10 cellular contexts compared by ENCODE assay signal in the genomic region with DNA sequence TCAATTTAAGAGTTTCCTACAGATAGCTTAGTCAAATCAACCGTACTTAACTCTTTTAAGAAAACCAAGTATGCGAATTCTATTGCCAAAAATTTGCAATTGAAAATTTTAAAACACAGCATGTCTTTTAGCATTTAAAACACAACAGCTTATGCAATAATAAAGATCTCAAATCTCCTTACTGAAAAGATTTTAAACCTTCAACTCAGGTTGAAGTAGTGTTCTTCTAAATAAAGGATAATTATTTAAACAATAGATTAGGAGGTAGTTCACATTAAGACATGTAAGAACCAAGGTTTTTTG. TPM values are rescaled to one million over a fixed set of nuclear protein-coding genes. Genes with fewer than 3 reads are reported as not detected.
A peak's percentile ranks its signal among the peaks of the same experiment; 100 is the strongest.
DNase-seq lines count a peak whose midpoint lies in the region; ATAC-seq and TF ChIP-seq lines count a peak whose summit lies in the region.
"Had no signal": no experiment of that assay in that cellular context is flagged by ENCODE, and none has a peak within 500 bp of the region (broad histone marks: within the 10 kb centered on the region; RNA-seq: fewer than 3 reads in every experiment).

No MANE protein-coding gene starts in this region.

- H3K9me3 Mint-ChIP-seq in brain = no peaks in the 10 kb centered on the region

- peak overlapping the region in 1 of 5 experiments; percentile 88 for H3K27ac Mint-ChIP-seq in brain

- DNase-seq in A673 (ENCODE audit: low spot score) (peak; percentile 19), lower lobe of right lung (no peak), cortex of kidney (lab: John Stamatoyannopoulos, UW) (no peak), NOMO-1 (lab: John Stamatoyannopoulos, UW; ENCODE audit: unreplicated experiment in 2 of 2) (no peak), HPDE6-E6E7 (ENCODE audit: extremely low spot score) (no peak)
- no peak for DNase-seq in effector CD8-positive, alpha-beta T cell (lab: John Stamatoyannopoulos, UW)
- DNase-seq: stimulated activated CD4-positive, alpha-beta T cell treated with anti-CD3 and anti-CD28 coated beads, Interleukin-12 subunit alpha, Interleukin-12 subunit beta, amount 100 ng/mL, for 4 hours had no signal

- H3K4me3 Mint-ChIP-seq in brain = peak overlapping the region; percentile 25 to 97 (median 54)

- POLR2A ChIA-PET in A673 (lab: Charles Lee; ENCODE audit: low non-redundant PET) = no interaction called here
- POLR2A ChIA-PET in HEK293 (lab: Yijun Ruan, JAX) = no interaction called here

- CTCF ChIA-PET in A673 (lab: Charles Lee) = no interaction called here
- CTCF ChIA-PET in HEK293 (lab: Yijun Ruan, JAX) = interaction anchor here (0.7 to 1.1 kb wide), 3 partner anchors 251 to 684 kb away, joined by 3 read pairs; no protein-coding TSS in a partner anchor

- peaks cover 76% of the 10 kb centered on the region for H3K4me1 Mint-ChIP-seq in brain

- ATAC-seq in lower lobe of right lung = no peak

- H3K4me3 ChIP-seq in A673 (ENCODE audit: low read depth, low read length, poor library complexity, severe bottlenecking) = no peak overlapping the region
- H3K4me3 ChIP-seq in HEK293 (ENCODE audit: low read depth, low read length) = peak overlapping the region; percentile 95
- H3K4me3 ChIP-seq in lower lobe of right lung = peak overlapping the region; percentile 92

- H3K27me3 Mint-ChIP-seq in brain = peaks cover 21% of the 10 kb centered on the region

- peaks cover 20% of the 10 kb centered on the region for H3K36me3 Mint-ChIP-seq in brain

- H3K4me1 ChIP-seq in A673 (ENCODE audit: insufficient read depth, low read length, poor library complexity, severe bottlenecking) = peaks cover 16% of the 10 kb centered on the region
- peaks cover 34% of the 10 kb centered on the region for H3K4me1 ChIP-seq in HEK293 (ENCODE audit: control insufficient read depth, insufficient read depth, low read length)
- peaks cover 81% of the 10 kb centered on the region for H3K4me1 ChIP-seq in lower lobe of right lung

- H3K36me3 ChIP-seq in A673 (ENCODE audit: insufficient read depth, low read length, poor library complexity, severe bottlenecking) (no peaks in the 10 kb centered on the region), HEK293 (ENCODE audit: control insufficient read depth in 2 of 2, insufficient read depth in 1 of 2, low read length in 2 of 2) (peaks cover 0 to 12% of the 10 kb centered on the region in 2 experiments; a peak in 1 of 3 replicates), lower lobe of right lung (no peaks in the 10 kb centered on the region)

- intact Hi-C loops in A673 (cut with micrococcal nuclease; ENCODE audit: unreplicated experiment) (no loop called here), lower lobe of right lung (cut with DNase I) (no loop called here)

- TF ChIP-seq CTCF in A673 (conservative IDR thresholded peaks at IDR 0.05; ENCODE audit: low read depth, low read length) (no peak), HEK293 (tag by site-specific recombination; IDR thresholded peaks at IDR 0.05) (no peak), brain (conservative IDR thresholded peaks at IDR 0.05) (no peak), lower lobe of right lung (IDR thresholded peaks at IDR 0.05) (no peak)

- no TSS peak for BruUV-seq in A673 (replicated peaks; lab: Mats Ljungman, UMichigan)

- no peaks in the 10 kb centered on the region for H3K27me3 ChIP-seq in A673 (replicated peaks; ENCODE audit: insufficient read depth, low read depth, low read length, poor library complexity)
- H3K27me3 ChIP-seq in lower lobe of right lung (ENCODE audit: low read depth) = no peaks in the 10 kb centered on the region

- H3K27ac ChIP-seq in A673 (ENCODE audit: low read depth, low read length, poor library complexity, severe bottlenecking) (no peak overlapping the region), HEK293 (ENCODE audit: extremely low read depth, low read depth, low read length) (no peak overlapping the region), lower lobe of right lung (no peak overlapping the region)
- H3K27ac ChIP-seq: HL-60 had no signal

- H3K9me3 ChIP-seq in A673 (ENCODE audit: low read depth, low read length, poor library complexity, severe bottlenecking) (no peaks in the 10 kb centered on the region), HEK293 (ENCODE audit: control insufficient read depth, insufficient read depth, low read depth, low read length) (no peaks in the 10 kb centered on the region), lower lobe of right lung (no peaks in the 10 kb centered on the region)

TF ChIP-seq in HEK293, 187 proteins besides CTCF, POLR2A, EP300 and RAD21:
- TF ChIP-seq ZNF140 (tag by site-specific recombination; IDR thresholded peaks at IDR 0.05) (no peak), KLF10 (tag by site-specific recombination; IDR thresholded peaks at IDR 0.05) (no peak), ZSCAN30 (tag by site-specific recombination; IDR thresholded peaks at IDR 0.05) (no peak), SCRT2 (tag by site-specific recombination; IDR thresholded peaks at IDR 0.05) (no peak), ZNF133 (tag by site-specific recombination; IDR thresholded peaks at IDR 0.05) (no peak), ZNF670 (tag by site-specific recombination; IDR thresholded peaks at IDR 0.05; ENCODE audit: low read depth) (no peak), ZNF214 (tag by site-specific recombination; IDR thresholded peaks at IDR 0.05; ENCODE audit: borderline replicate concordance) (no peak), ZNF837 (tag by site-specific recombination; IDR thresholded peaks at IDR 0.05) (no peak), ZNF146 (tag by site-specific recombination; IDR thresholded peaks at IDR 0.05) (no peak), KLF16 (tag by site-specific recombination; IDR thresholded peaks at IDR 0.05) (no peak), ZNF473 (tag by site-specific recombination; IDR thresholded peaks at IDR 0.05) (no peak), GFI1B (tag by site-specific recombination; IDR thresholded peaks at IDR 0.05) (no peak), ZNF530 (tag by site-specific recombination; IDR thresholded peaks at IDR 0.05; ENCODE audit: low read depth) (no peak)
- TF ChIP-seq, protein P1, sequence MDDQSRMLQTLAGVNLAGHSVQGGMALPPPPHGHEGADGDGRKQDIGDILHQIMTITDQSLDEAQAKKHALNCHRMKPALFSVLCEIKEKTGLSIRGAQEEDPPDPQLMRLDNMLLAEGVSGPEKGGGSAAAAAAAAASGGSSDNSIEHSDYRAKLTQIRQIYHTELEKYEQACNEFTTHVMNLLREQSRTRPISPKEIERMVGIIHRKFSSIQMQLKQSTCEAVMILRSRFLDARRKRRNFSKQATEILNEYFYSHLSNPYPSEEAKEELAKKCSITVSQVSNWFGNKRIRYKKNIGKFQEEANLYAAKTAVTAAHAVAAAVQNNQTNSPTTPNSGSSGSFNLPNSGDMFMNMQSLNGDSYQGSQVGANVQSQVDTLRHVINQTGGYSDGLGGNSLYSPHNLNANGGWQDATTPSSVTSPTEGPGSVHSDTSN (CRISPR knock-in tag; IDR thresholded peaks at IDR 0.05) = no peak
- TF ChIP-seq, protein P2, sequence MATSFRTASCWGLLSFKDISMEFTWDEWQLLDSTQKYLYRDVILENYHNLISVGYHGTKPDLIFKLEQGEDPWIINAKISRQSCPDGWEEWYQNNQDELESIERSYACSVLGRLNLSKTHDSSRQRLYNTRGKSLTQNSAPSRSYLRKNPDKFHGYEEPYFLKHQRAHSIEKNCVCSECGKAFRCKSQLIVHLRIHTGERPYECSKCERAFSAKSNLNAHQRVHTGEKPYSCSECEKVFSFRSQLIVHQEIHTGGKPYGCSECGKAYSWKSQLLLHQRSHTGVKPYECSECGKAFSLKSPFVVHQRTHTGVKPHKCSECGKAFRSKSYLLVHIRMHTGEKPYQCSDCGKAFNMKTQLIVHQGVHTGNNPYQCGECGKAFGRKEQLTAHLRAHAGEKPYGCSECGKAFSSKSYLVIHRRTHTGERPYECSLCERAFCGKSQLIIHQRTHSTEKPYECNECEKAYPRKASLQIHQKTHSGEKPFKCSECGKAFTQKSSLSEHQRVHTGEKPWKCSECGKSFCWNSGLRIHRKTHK (tag by site-specific recombination; IDR thresholded peaks at IDR 0.05) = no peak
- TF ChIP-seq, protein P3, sequence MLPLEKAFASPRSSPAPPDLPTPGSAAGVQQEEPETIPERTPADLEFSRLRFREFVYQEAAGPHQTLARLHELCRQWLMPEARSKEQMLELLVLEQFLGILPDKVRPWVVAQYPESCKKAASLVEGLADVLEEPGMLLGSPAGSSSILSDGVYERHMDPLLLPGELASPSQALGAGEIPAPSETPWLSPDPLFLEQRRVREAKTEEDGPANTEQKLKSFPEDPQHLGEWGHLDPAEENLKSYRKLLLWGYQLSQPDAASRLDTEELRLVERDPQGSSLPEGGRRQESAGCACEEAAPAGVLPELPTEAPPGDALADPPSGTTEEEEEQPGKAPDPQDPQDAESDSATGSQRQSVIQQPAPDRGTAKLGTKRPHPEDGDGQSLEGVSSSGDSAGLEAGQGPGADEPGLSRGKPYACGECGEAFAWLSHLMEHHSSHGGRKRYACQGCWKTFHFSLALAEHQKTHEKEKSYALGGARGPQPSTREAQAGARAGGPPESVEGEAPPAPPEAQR (tag by site-specific recombination; IDR thresholded peaks at IDR 0.05) = no peak

RNA-seq across cellular contexts. Expression of a gene that starts 5.5 kb away (rescaled TPM):
- 12.7 and 15.3 TPM in 2 replicates for total RNA-seq in A673 (2021)
- polyA plus RNA-seq in brain (ENCODE audit: insufficient read depth, low read depth, low replicate concordance) = 7.2 TPM
- 110 TPM for total RNA-seq in lower lobe of right lung
